8 cellular contexts compared by ENCODE assay signal in genomic region chr1:151197863-151198253, GRCh38. TPM values are rescaled to one million over a fixed set of nuclear protein-coding genes. Genes with fewer than 3 reads are reported as not detected.
DNase-seq lines count a peak whose midpoint lies in the region; ATAC-seq and TF ChIP-seq lines count a peak whose summit lies in the region.

No MANE protein-coding gene starts in this region.

- peaks cover 45 to 64% (median 57%) of the 10 kb centered on the region in 4 donors for H3K4me1 ChIP-seq in esophagus muscularis mucosa

- H3K9me3 ChIP-seq in esophagus muscularis mucosa, result no peaks in the 10 kb centered on the region

- H3K27ac ChIP-seq in esophagus muscularis mucosa (replicated peaks in 1 of 4), result peak overlapping the region; percentile 92 to 96 (median 95)

- peak overlapping the region; percentile 82 to 92 (median 86) for H3K4me3 ChIP-seq in esophagus muscularis mucosa
- peak overlapping the region; percentile 100 for H3K4me3 ChIP-seq in retinal pigment epithelial cell (ENCODE audit: low read length)

- no peak for TF ChIP-seq EP300 in esophagus muscularis mucosa (IDR thresholded peaks at IDR 0.05)

- DNase-seq in NCI-H1092 treated with DMSO at 0.1 percent for 48 hours (lab: John Stamatoyannopoulos, UW) (peak; percentile 62), NCI-H1092 (lab: John Stamatoyannopoulos, UW) (no peak), RPMI8226 (peak; percentile 16), esophagus muscularis mucosa (ENCODE audit: extremely low spot score) (no peak), retinal pigment epithelial cell (ENCODE audit: low read depth) (no peak), germinal center (ENCODE audit: low spot score) (no peak), retina (no peak)

- peaks cover 1 to 7% (median 6%) of the 10 kb centered on the region in 4 donors for H3K36me3 ChIP-seq in esophagus muscularis mucosa

- intact Hi-C loops in esophagus muscularis mucosa (cut with DNase I), result loop anchor here (2.0 kb wide), 1 partner anchor 55 kb away; no protein-coding TSS in a partner anchor

- TF ChIP-seq CTCF in esophagus muscularis mucosa (IDR thresholded peaks at IDR 0.05), result no peak
- TF ChIP-seq CTCF in retinal pigment epithelial cell (conservative IDR thresholded peaks at IDR 0.05; ENCODE audit: low read depth, low read length), result no peak

- no peaks in the 10 kb centered on the region for H3K27me3 ChIP-seq in esophagus muscularis mucosa

- TF ChIP-seq POLR2A in esophagus muscularis mucosa (IDR thresholded peaks at IDR 0.05; ENCODE audit: low read depth), result no peak

- 10% methylated on average over 10 of the region's 10 CpGs for whole genome bisulfite sequencing in esophagus muscularis mucosa

- no peak for ATAC-seq in GM18909 (IDR thresholded peaks at IDR 0.05; ENCODE audit: poor library complexity, unreplicated experiment)

RNA-seq across cellular contexts. Expression of gene PIP5K1A, which starts 0.5 kb away (rescaled TPM):
- total RNA-seq in esophagus muscularis mucosa, result 10 to 100 TPM; 44.7 to 54.9 (median 47.1) TPM

RNA-seq across cellular contexts. Expression of gene VPS72, which starts 7.9 kb away (rescaled TPM):
- 10 to 100 TPM; 45.7 to 57.0 (median 54.3) TPM for total RNA-seq in esophagus muscularis mucosa

RNA-seq across cellular contexts. Expression of gene TMOD4, which starts 22.1 kb away (rescaled TPM):
- 1 to 10 TPM in 2 of 4 donors, not detected in 2; 1.5 to 1.6 TPM for total RNA-seq in esophagus muscularis mucosa

RNA-seq across cellular contexts. Expression of gene SCNM1, which starts 31.9 kb away (rescaled TPM):
- total RNA-seq in esophagus muscularis mucosa, result 10 to 100 TPM; 11.2 to 39.3 (median 21.4) TPM

RNA-seq across cellular contexts. Expression of gene LYSMD1, which starts 32.2 kb away (rescaled TPM):
- total RNA-seq in esophagus muscularis mucosa, result 10 to 100 TPM; 10.9 to 23.5 (median 12.6) TPM

Comparison
In these comparisons a context has a peak if more than half of its experiments do, and no peak if none do; other contexts are left out.
1. DNase-seq: peak in NCI-H1092 treated with DMSO at 0.1 percent for 48 hours (single experiment) and RPMI8226 (single experiment); none in NCI-H1092 (single experiment), esophagus muscularis mucosa (single experiment), retinal pigment epithelial cell (single experiment), germinal center (single experiment) and retina (single experiment).